ENCODE assay signal across 8 cellular contexts in the genomic region with DNA sequence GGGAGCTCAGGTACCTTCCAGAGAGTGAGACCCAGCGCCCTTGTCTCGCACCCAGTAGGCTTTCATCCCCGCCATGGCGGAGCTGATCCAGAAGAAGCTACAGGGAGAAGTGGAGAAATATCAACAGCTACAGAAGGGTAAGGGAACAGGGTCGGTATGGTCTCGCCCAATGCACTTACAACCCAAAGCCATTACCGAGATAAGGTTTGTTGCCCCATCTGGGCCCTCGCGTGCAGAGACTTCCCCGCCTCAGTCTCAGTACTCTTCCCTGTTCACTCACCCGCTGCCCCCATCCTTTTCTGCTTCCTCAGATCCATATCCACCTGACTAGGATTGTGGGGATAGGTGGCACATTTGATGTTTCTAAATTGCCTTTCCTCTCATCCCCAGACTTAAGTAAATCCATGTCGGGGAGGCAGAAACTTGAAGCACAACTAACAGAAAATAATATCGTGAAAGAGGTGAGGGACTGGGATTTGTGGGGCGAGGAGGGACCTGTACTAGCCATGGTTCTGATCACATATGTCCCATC. TPM values are rescaled to one million over a fixed set of nuclear protein-coding genes. Genes with fewer than 3 reads are reported as not detected.
A peak's percentile ranks its signal among the peaks of the same experiment; 100 is the strongest.
DNase-seq lines count a peak whose midpoint lies in the region; ATAC-seq and TF ChIP-seq lines count a peak whose summit lies in the region.

No MANE protein-coding gene starts in this region.

- in situ Hi-C loops in gastrocnemius medialis (cut with MboI; ENCODE audit: low sequenced_read_pairs in 4 of 4): loop anchor here in 1 of 4 donors (25.0 kb wide), 1 partner anchor 1428 kb away; a partner anchor contains a TSS

- H3K27ac ChIP-seq in heart left ventricle (peak overlapping the region; percentile 49 to 89 (median 81)), SJCRH30 (peak overlapping the region; percentile 25), gastrocnemius medialis (peak overlapping the region; percentile 84 to 92 (median 86))

- H3K36me3 ChIP-seq in heart left ventricle: peaks cover 0 to 77% (median 64%) of the 10 kb centered on the region in 9 donors
- H3K36me3 ChIP-seq in SJCRH30: peaks cover 21% of the 10 kb centered on the region
- peaks cover 2 to 78% of the 10 kb centered on the region in 2 donors for H3K36me3 ChIP-seq in gastrocnemius medialis

- H3K27me3 ChIP-seq in heart left ventricle (no peaks in the 10 kb centered on the region), SJCRH30 (no peaks in the 10 kb centered on the region), gastrocnemius medialis (no peaks in the 10 kb centered on the region)

- DNase-seq in heart left ventricle (no peak), Right ventricle myocardium superior (no peak), SJCRH30 (no peak), fibroblast of mammary gland (ENCODE audit: low read depth) (no peak), gastrocnemius medialis (no peak), germinal center (ENCODE audit: low spot score) (no peak)
- DNase-seq in stimulated activated CD4-positive, alpha-beta T cell treated with anti-CD3 and anti-CD28 coated beads, Interleukin-4, amount 100 ng/mL, for 4 hours: no peak
- no peak for DNase-seq in NK-92 treated with Interleukin-12 subunit alpha and Interleukin-12 subunit beta, amount 100 ng/mL, for 24 hours (lab: John Stamatoyannopoulos, UW)

- ATAC-seq in heart left ventricle (peak in 1 of 4 donors; percentile 10), Right ventricle myocardium superior (ENCODE audit: poor library complexity) (no peak), gastrocnemius medialis (peak in 1 of 2 donors; percentile 17)

- intact Hi-C loops in heart left ventricle (cut with DNase I) (loop anchor here in 3 of 10 donors (1.0 to 2.0 kb wide), 2 partner anchors 9 to 17 kb away; a partner anchor contains a TSS), Right ventricle myocardium superior (cut with DNase I) (loop anchor here (10.0 kb wide), 1 partner anchor 125 kb away; a partner anchor contains a TSS), gastrocnemius medialis (cut with DNase I; ENCODE audit: low total_unique reads) (loop anchor here (1.0 to 5.0 kb wide), 5 partner anchors 8 to 137 kb away; a partner anchor contains a TSS)

- H3K4me3 ChIP-seq in heart left ventricle (peak overlapping the region; percentile 60 to 90 (median 73)), SJCRH30 (peak overlapping the region; percentile 73), fibroblast of mammary gland (ENCODE audit: control insufficient read depth, low read depth, low read length) (peak overlapping the region; percentile 96), gastrocnemius medialis (peak overlapping the region; percentile 62 to 89 (median 66))

- H3K4me1 ChIP-seq in heart left ventricle: peaks cover 0 to 25% (median 18%) of the 10 kb centered on the region in 12 donors
- H3K4me1 ChIP-seq in SJCRH30: peaks cover 7% of the 10 kb centered on the region; the same call in 1 of the 2 replicates
- peaks cover 18% of the 10 kb centered on the region in 2 donors for H3K4me1 ChIP-seq in gastrocnemius medialis

- H3K9me3 ChIP-seq in heart left ventricle (no peaks in the 10 kb centered on the region), SJCRH30 (replicated peaks) (no peaks in the 10 kb centered on the region), gastrocnemius medialis (no peaks in the 10 kb centered on the region)

- no peak for TF ChIP-seq CTCF in heart left ventricle (IDR thresholded peaks at IDR 0.05)
- TF ChIP-seq CTCF in fibroblast of mammary gland (conservative IDR thresholded peaks at IDR 0.05; ENCODE audit: control insufficient read depth, insufficient read depth, low read depth, low read length): no peak
- TF ChIP-seq CTCF in gastrocnemius medialis (IDR thresholded peaks at IDR 0.05 in 4 of 5, conservative IDR thresholded peaks at IDR 0.05 in 1 of 5): no peak

- 2 to 5% (median 4%) methylated on average over 13 to 14 of the region's 14 CpGs for WGBS in heart left ventricle, 4 donors

- TF ChIP-seq POLR2A in heart left ventricle (IDR thresholded peaks at IDR 0.05): no peak
- TF ChIP-seq POLR2A in gastrocnemius medialis (IDR thresholded peaks at IDR 0.05): no peak

RNA-seq across cellular contexts. Expression of a gene that starts 0.4 kb away (rescaled TPM):
- total RNA-seq in heart left ventricle: 10 to 100 TPM; 29.2 to 62.2 (median 43.2) TPM
- polyA plus RNA-seq in heart left ventricle: 100 to 1,000 TPM; 243 to 287 TPM
- 44.4 TPM for total RNA-seq in Right ventricle myocardium superior
- 102 and 104 TPM in 2 replicates for total RNA-seq in SJCRH30 (2014; rRNA removed; shearing (Covaris generic))
- total RNA-seq in gastrocnemius medialis: 100 to 1,000 TPM in 1 of 4 donors, 10 to 100 TPM in 3; 49.9 to 106 (median 76.8) TPM

RNA-seq across cellular contexts. Expression of a gene that starts 0.8 kb away (rescaled TPM):
- total RNA-seq in heart left ventricle: 10 to 100 TPM; 12.2 to 39.5 (median 21.4) TPM
- polyA plus RNA-seq in heart left ventricle: 10 to 100 TPM; 20.8 to 41.0 TPM
- total RNA-seq in Right ventricle myocardium superior: 12.8 TPM
- total RNA-seq in SJCRH30 (2014; rRNA removed; shearing (Covaris generic)): 54.6 and 61.5 TPM in 2 replicates
- total RNA-seq in gastrocnemius medialis: 10 to 100 TPM; 34.5 to 57.3 (median 49.1) TPM

RNA-seq across cellular contexts. Expression of a gene that starts 8.9 kb away (rescaled TPM):
- total RNA-seq in heart left ventricle (10 to 100 TPM; 39.3 to 61.1 (median 48.4) TPM), Right ventricle myocardium superior (60.5 TPM), gastrocnemius medialis (10 to 100 TPM; 39.8 to 52.3 (median 40.8) TPM)
- 10 to 100 TPM; 34.9 to 67.8 TPM for polyA plus RNA-seq in heart left ventricle
- 14.3 and 20.9 TPM in 2 replicates for total RNA-seq in SJCRH30 (2014; rRNA removed; shearing (Covaris generic))

RNA-seq across cellular contexts. Expression of a gene that starts 12.9 kb away (rescaled TPM):
- total RNA-seq in heart left ventricle (10 to 100 TPM in 2 of 9 donors, 1 to 10 TPM in 7; 7.3 to 13.8 (median 9.1) TPM), Right ventricle myocardium superior (8.3 TPM), gastrocnemius medialis (1 to 10 TPM; 1.0 to 2.0 (median 1.7) TPM)
- 1 to 10 TPM; 7.4 to 8.7 TPM for polyA plus RNA-seq in heart left ventricle
- 0.84 and 0.95 TPM in 2 replicates for total RNA-seq in SJCRH30 (2014; rRNA removed; shearing (Covaris generic))

RNA-seq across cellular contexts. Expression of a gene that starts 18.0 kb away (rescaled TPM):
- total RNA-seq in heart left ventricle: 1,000 to 10,000 TPM in 4 of 9 donors, 100 to 1,000 TPM in 5; 685 to 1,292 (median 971) TPM
- polyA plus RNA-seq in heart left ventricle: 1,000 to 10,000 TPM; 2,229 to 3,458 TPM
- total RNA-seq in Right ventricle myocardium superior: 863 TPM
- total RNA-seq in SJCRH30 (2014; rRNA removed; shearing (Covaris generic)): 5,924 and 6,385 TPM in 2 replicates
- total RNA-seq in gastrocnemius medialis: 1,000 to 10,000 TPM; 1,834 to 2,142 (median 2,010) TPM

Comparison
In these comparisons a context has a peak if more than half of its experiments do, and no peak if none do; other contexts are left out.
1. H3K27ac ChIP-seq: peak in every context shown above with its lines; median percentile 86 in gastrocnemius medialis; 81 in heart left ventricle; 25 in SJCRH30.